Comparison of ENCODE assay signal across 13 cellular contexts in genomic region chr12:115322275-115322674, GRCh38.
DNase-seq lines count a peak whose midpoint lies in the region; ATAC-seq and TF ChIP-seq lines count a peak whose summit lies in the region.
"Had no signal": no experiment of that assay in that cellular context is flagged by ENCODE, and none has a peak within 500 bp of the region (broad histone marks: within the 10 kb centered on the region; RNA-seq: fewer than 3 reads in every experiment).

No MANE protein-coding gene starts in this region.

- TF ChIP-seq POLR2A in breast epithelium (IDR thresholded peaks at IDR 0.05) (no peak), vagina (IDR thresholded peaks at IDR 0.05) (no peak)

- ATAC-seq in HG02884 (IDR thresholded peaks at IDR 0.05; ENCODE audit: unreplicated experiment), result peak; percentile 84
- ATAC-seq in SK-N-SH treated with all-trans-retinoic acid at 6 μM for 48 hours, result peak; percentile 86
- no peak for ATAC-seq in naive thymus-derived CD4-positive, alpha-beta T cell
- ATAC-seq: left colon had no signal

- no peaks in the 10 kb centered on the region for H3K36me3 ChIP-seq in breast epithelium
- no peaks in the 10 kb centered on the region for H3K36me3 ChIP-seq in vagina
- H3K36me3 ChIP-seq in naive thymus-derived CD4-positive, alpha-beta T cell (ENCODE audit: control insufficient read depth in 2 of 3, insufficient read depth in 3 of 3, low read length in 3 of 3), result no peaks in the 10 kb centered on the region

- no TSS peak for BruUV-seq in MCF 10A (replicated peaks; lab: Mats Ljungman, UMichigan)

- H3K4me3 ChIP-seq in breast epithelium (no peak overlapping the region), vagina (no peak overlapping the region)
- no peak overlapping the region for H3K4me3 ChIP-seq in naive thymus-derived CD4-positive, alpha-beta T cell (ENCODE audit: low read length)
- H3K4me3 ChIP-seq: coronary artery had no signal

- POLR2A ChIA-PET in MCF 10A (lab: Yijun Ruan, JAX), result no interaction called here
- POLR2A ChIA-PET in naive thymus-derived CD4-positive, alpha-beta T cell (lab: Charles Lee), result no interaction called here

- H3K4me3 Mint-ChIP-seq in MCF 10A (ENCODE audit: unreplicated experiment), result no peak overlapping the region
- H3K4me3 Mint-ChIP-seq in activated T-cell treated with anti-CD3 and anti-CD28 coated beads, Interleukin-2, amount 50 U/mL, for 24 hours, result no peak overlapping the region
- H3K4me3 Mint-ChIP-seq in naive thymus-derived CD4-positive, alpha-beta T cell, result no peak overlapping the region
- H3K4me3 Mint-ChIP-seq: activated CD4-positive, alpha-beta memory T cell treated with anti-CD3 and anti-CD28 coated beads, Interleukin-2, amount 10 ng/mL, durations not matched to agents 7 days and 5 days had no signal

- H3K27me3 ChIP-seq in breast epithelium (no peaks in the 10 kb centered on the region), vagina (no peaks in the 10 kb centered on the region)
- no peaks in the 10 kb centered on the region for H3K27me3 ChIP-seq in naive thymus-derived CD4-positive, alpha-beta T cell (ENCODE audit: control insufficient read depth in 2 of 2, insufficient read depth in 2 of 2, low read length in 2 of 2)

- H3K9me3 ChIP-seq in breast epithelium, result no peaks in the 10 kb centered on the region
- H3K9me3 ChIP-seq in vagina, result no peaks in the 10 kb centered on the region
- no peaks in the 10 kb centered on the region for H3K9me3 ChIP-seq in naive thymus-derived CD4-positive, alpha-beta T cell (ENCODE audit: control insufficient read depth in 2 of 3, low read length in 3 of 3)

- no peaks in the 10 kb centered on the region for H3K27me3 Mint-ChIP-seq in MCF 10A (ENCODE audit: insufficient read depth, unreplicated experiment)
- no peaks in the 10 kb centered on the region for H3K27me3 Mint-ChIP-seq in activated T-cell treated with anti-CD3 and anti-CD28 coated beads, Interleukin-2, amount 50 U/mL, for 24 hours
- no peaks in the 10 kb centered on the region for H3K27me3 Mint-ChIP-seq in naive thymus-derived CD4-positive, alpha-beta T cell
- H3K27me3 Mint-ChIP-seq: activated CD4-positive, alpha-beta memory T cell treated with anti-CD3 and anti-CD28 coated beads, Interleukin-2, amount 10 ng/mL, durations not matched to agents 7 days and 5 days had no signal

- H3K27ac ChIP-seq in breast epithelium, result peak overlapping the region in 1 of 2 donors; percentile 25
- peak overlapping the region; percentile 13 for H3K27ac ChIP-seq in vagina
- no peak overlapping the region for H3K27ac ChIP-seq in naive thymus-derived CD4-positive, alpha-beta T cell (ENCODE audit: low read depth, low read length)
- H3K27ac ChIP-seq: coronary artery, KMS-11 had no signal

- intact Hi-C loops in MCF 10A (cut with micrococcal nuclease), result no loop called here
- intact Hi-C loops in breast epithelium (cut with DNase I; ENCODE audit: low total_unique reads), result no loop called here
- intact Hi-C loops in vagina (cut with DNase I), result no loop called here
- intact Hi-C loops in naive thymus-derived CD4-positive, alpha-beta T cell (cut with micrococcal nuclease), result no loop called here

- no peak for DNase-seq in MCF 10A (ENCODE audit: unreplicated experiment)
- DNase-seq in breast epithelium (ENCODE audit: low spot score in 2 of 2), result no peak
- DNase-seq in vagina (ENCODE audit: extremely low spot score in 2 of 2), result no peak
- no peak for DNase-seq in activated naive CD4-positive, alpha-beta T cell (lab: John Stamatoyannopoulos, UW)
- DNase-seq in activated T-cell treated with anti-CD3 and anti-CD28 coated beads, Interleukin-2, amount 50 U/mL, for 24 hours, result no peak
- DNase-seq in naive thymus-derived CD4-positive, alpha-beta T cell, result no peak
- DNase-seq: activated CD4-positive, alpha-beta memory T cell treated with anti-CD3 and anti-CD28 coated beads, Interleukin-2, amount 10 ng/mL, durations not matched to agents 7 days and 5 days; left colon; OCI-M1 had no signal

- TF ChIP-seq CTCF in MCF 10A (IDR thresholded peaks at IDR 0.05; ENCODE audit: unreplicated experiment) (no peak), breast epithelium (IDR thresholded peaks at IDR 0.05) (no peak), vagina (IDR thresholded peaks at IDR 0.05) (no peak)

- H3K4me1 Mint-ChIP-seq in MCF 10A (ENCODE audit: insufficient read depth, unreplicated experiment), result peaks cover 30% of the 10 kb centered on the region
- H3K4me1 Mint-ChIP-seq in activated T-cell treated with anti-CD3 and anti-CD28 coated beads, Interleukin-2, amount 50 U/mL, for 24 hours (ENCODE audit: low read depth), result no peaks in the 10 kb centered on the region
- no peaks in the 10 kb centered on the region for H3K4me1 Mint-ChIP-seq in naive thymus-derived CD4-positive, alpha-beta T cell
- H3K4me1 Mint-ChIP-seq: activated CD4-positive, alpha-beta memory T cell treated with anti-CD3 and anti-CD28 coated beads, Interleukin-2, amount 10 ng/mL, durations not matched to agents 7 days and 5 days had no signal

- no peaks in the 10 kb centered on the region for H3K36me3 Mint-ChIP-seq in MCF 10A (ENCODE audit: insufficient read depth, unreplicated experiment)
- no peaks in the 10 kb centered on the region for H3K36me3 Mint-ChIP-seq in activated T-cell treated with anti-CD3 and anti-CD28 coated beads, Interleukin-2, amount 50 U/mL, for 24 hours (ENCODE audit: low read depth)
- H3K36me3 Mint-ChIP-seq in naive thymus-derived CD4-positive, alpha-beta T cell, result peaks cover 0 to 5% (median 0%) of the 10 kb centered on the region in 5 donors

- H3K4me1 ChIP-seq in breast epithelium, result no peaks in the 10 kb centered on the region
- H3K4me1 ChIP-seq in vagina, result peaks cover 31% of the 10 kb centered on the region
- H3K4me1 ChIP-seq in naive thymus-derived CD4-positive, alpha-beta T cell (ENCODE audit: control insufficient read depth in 2 of 2, insufficient read depth in 2 of 2, low read length in 2 of 2), result no peaks in the 10 kb centered on the region

- CTCF ChIA-PET in MCF 10A (lab: Yijun Ruan, JAX), result no interaction called here
- CTCF ChIA-PET in naive thymus-derived CD4-positive, alpha-beta T cell (lab: Charles Lee), result no interaction called here

- peak overlapping the region; percentile 0 for H3K27ac Mint-ChIP-seq in MCF 10A (ENCODE audit: low read depth, unreplicated experiment)
- H3K27ac Mint-ChIP-seq in activated T-cell treated with anti-CD3 and anti-CD28 coated beads, Interleukin-2, amount 50 U/mL, for 24 hours, result no peak overlapping the region
- H3K27ac Mint-ChIP-seq in naive thymus-derived CD4-positive, alpha-beta T cell, result no peak overlapping the region
- H3K27ac Mint-ChIP-seq: activated CD4-positive, alpha-beta memory T cell treated with anti-CD3 and anti-CD28 coated beads, Interleukin-2, amount 10 ng/mL, durations not matched to agents 7 days and 5 days had no signal

- peaks cover 11% of the 10 kb centered on the region for H3K9me3 Mint-ChIP-seq in MCF 10A (ENCODE audit: unreplicated experiment)
- H3K9me3 Mint-ChIP-seq in activated T-cell treated with anti-CD3 and anti-CD28 coated beads, Interleukin-2, amount 50 U/mL, for 24 hours, result peaks cover 7% of the 10 kb centered on the region
- H3K9me3 Mint-ChIP-seq in naive thymus-derived CD4-positive, alpha-beta T cell, result peaks cover 0 to 18% (median 7%) of the 10 kb centered on the region in 11 donors

TF ChIP-seq in SK-N-SH treated with all-trans-retinoic acid at 6 μM for 48 hours, 23 proteins besides CTCF, POLR2A, EP300 and RAD21:
- TF ChIP-seq TOX (CRISPR knock-in tag; IDR thresholded peaks at IDR 0.05; ENCODE audit: borderline replicate concordance) (no peak), TCF4 (CRISPR knock-in tag; IDR thresholded peaks at IDR 0.05; ENCODE audit: borderline replicate concordance) (no peak), RARB (CRISPR knock-in tag; IDR thresholded peaks at IDR 0.05) (no peak), GLIS3 (CRISPR knock-in tag; IDR thresholded peaks at IDR 0.05) (no peak), ARNTL (CRISPR knock-in tag; IDR thresholded peaks at IDR 0.05; ENCODE audit: borderline replicate concordance, low read depth) (no peak), PATZ1 (CRISPR knock-in tag; IDR thresholded peaks at IDR 0.05; ENCODE audit: borderline replicate concordance) (no peak), PPARA (CRISPR knock-in tag; IDR thresholded peaks at IDR 0.05; ENCODE audit: borderline replicate concordance) (no peak), ZC3H10 (CRISPR knock-in tag; IDR thresholded peaks at IDR 0.05) (no peak), ZNF8 (CRISPR knock-in tag; IDR thresholded peaks at IDR 0.05) (no peak), ZFP3 (CRISPR knock-in tag; IDR thresholded peaks at IDR 0.05) (no peak), ESRRG (CRISPR knock-in tag; IDR thresholded peaks at IDR 0.05) (no peak), POU6F1 (CRISPR knock-in tag; IDR thresholded peaks at IDR 0.05; ENCODE audit: borderline replicate concordance, low read depth) (no peak)
